In the genomic region with DNA sequence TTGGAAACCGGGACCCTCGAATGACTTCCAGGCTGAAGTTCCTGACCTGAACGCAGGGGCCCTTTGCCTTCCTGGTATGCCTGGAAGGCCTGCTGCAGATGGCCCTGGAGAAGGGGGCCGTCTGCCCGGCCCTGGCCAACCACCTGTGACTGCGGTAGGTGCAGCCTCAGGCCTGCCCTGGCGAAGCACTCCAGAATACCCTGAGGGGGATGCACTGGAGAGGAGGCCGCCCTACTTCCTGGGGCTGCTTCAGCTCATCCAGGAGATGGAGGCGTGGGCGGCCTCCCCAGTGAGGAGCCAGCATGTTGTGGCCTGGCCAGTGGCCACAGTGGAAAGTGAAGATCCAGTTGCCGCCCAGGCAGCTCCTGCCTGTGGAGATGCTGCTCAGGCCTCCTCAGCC, we compare ENCODE assay signal across 16 cellular contexts.
DNase-seq lines count a peak whose midpoint lies in the region; ATAC-seq and TF ChIP-seq lines count a peak whose summit lies in the region.
"Had no signal": no experiment of that assay in that cellular context is flagged by ENCODE, and none has a peak within 500 bp of the region (broad histone marks: within the 10 kb centered on the region; RNA-seq: fewer than 3 reads in every experiment).

No MANE protein-coding gene starts in this region.

- DNase-seq in ELF-1 (ENCODE audit: low read depth, low spot score) (peak; percentile 6), fibroblast of mammary gland (ENCODE audit: low read depth) (peak; percentile 14), AML-193 (lab: John Stamatoyannopoulos, UW) (no peak), NCI-H2107 treated with DMSO at 0.1 percent for 48 hours (lab: John Stamatoyannopoulos, UW; ENCODE audit: unreplicated experiment) (no peak)
- DNase-seq: Caco-2; CD4-positive, alpha-beta T cell; DMS153; DMS79; HCEC 1CT; HFFc6; KBM-7 had no signal

- no peak overlapping the region for H3K4me3 ChIP-seq in HEK293 (ENCODE audit: low read depth, low read length)
- H3K4me3 ChIP-seq in fibroblast of mammary gland (ENCODE audit: control insufficient read depth, low read depth, low read length): no peak overlapping the region
- H3K4me3 ChIP-seq: GM12878 had no signal

- no peaks in the 10 kb centered on the region for H3K9me3 ChIP-seq in HEK293 (ENCODE audit: control insufficient read depth, insufficient read depth, low read depth, low read length)
- H3K9me3 ChIP-seq: Caco-2 had no signal

- H3K36me3 ChIP-seq in HEK293 (ENCODE audit: control insufficient read depth in 2 of 2, insufficient read depth in 1 of 2, low read length in 2 of 2): no peaks in the 10 kb centered on the region

- ATAC-seq in HG02678 (IDR thresholded peaks at IDR 0.05; ENCODE audit: unreplicated experiment): no peak
- ATAC-seq: GM12878, HepG2 had no signal

- H3K4me1 ChIP-seq in HEK293 (ENCODE audit: control insufficient read depth, insufficient read depth, low read length): no peaks in the 10 kb centered on the region
- H3K4me1 ChIP-seq: Caco-2 had no signal

- TF ChIP-seq CTCF in HEK293 (tag by site-specific recombination; IDR thresholded peaks at IDR 0.05) (no peak), fibroblast of mammary gland (conservative IDR thresholded peaks at IDR 0.05; ENCODE audit: control insufficient read depth, insufficient read depth, low read depth, low read length) (no peak)

- CTCF ChIA-PET in HEK293 (lab: Yijun Ruan, JAX): interaction anchor here (0.5 to 0.9 kb wide), 3 partner anchors 88 to 923 kb away, joined by 3 to 6 read pairs (median 4); no protein-coding TSS in a partner anchor

- POLR2A ChIA-PET in HEK293 (lab: Yijun Ruan, JAX): no interaction called here

- no peak overlapping the region for H3K27ac ChIP-seq in HEK293 (ENCODE audit: extremely low read depth, low read depth, low read length)
- H3K27ac ChIP-seq: C4-2B had no signal

TF ChIP-seq in HEK293, 187 proteins besides CTCF, POLR2A, EP300 and RAD21:
- TF ChIP-seq ZFHX2 (tag by site-specific recombination; conservative IDR thresholded peaks at IDR 0.05) (0 out of 2 replicates have a peak, but pooled peaks have one; percentile 32), ZNF449 (tag by site-specific recombination; IDR thresholded peaks at IDR 0.05) (peak; percentile 31; the same call in 1 of the 2 replicates)
- TF ChIP-seq, protein P1, sequence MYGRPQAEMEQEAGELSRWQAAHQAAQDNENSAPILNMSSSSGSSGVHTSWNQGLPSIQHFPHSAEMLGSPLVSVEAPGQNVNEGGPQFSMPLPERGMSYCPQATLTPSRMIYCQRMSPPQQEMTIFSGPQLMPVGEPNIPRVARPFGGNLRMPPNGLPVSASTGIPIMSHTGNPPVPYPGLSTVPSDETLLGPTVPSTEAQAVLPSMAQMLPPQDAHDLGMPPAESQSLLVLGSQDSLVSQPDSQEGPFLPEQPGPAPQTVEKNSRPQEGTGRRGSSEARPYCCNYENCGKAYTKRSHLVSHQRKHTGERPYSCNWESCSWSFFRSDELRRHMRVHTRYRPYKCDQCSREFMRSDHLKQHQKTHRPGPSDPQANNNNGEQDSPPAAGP (tag by site-specific recombination; IDR thresholded peaks at IDR 0.05): no peak
TF ChIP-seq in HEK293: peak in this region for 2.

Comparison
In these comparisons a context has a peak if more than half of its experiments do, and no peak if none do; other contexts are left out.
1. DNase-seq: peak in ELF-1 (single experiment) and fibroblast of mammary gland (single experiment); none in AML-193 (0 of 2) and NCI-H2107 treated with DMSO at 0.1 percent for 48 hours (single experiment).